13 cellular contexts compared by ENCODE assay signal in genomic region chr1:24828887-24829192, GRCh38.
DNase-seq lines count a peak whose midpoint lies in the region; ATAC-seq and TF ChIP-seq lines count a peak whose summit lies in the region.
"Had no signal": no experiment of that assay in that cellular context is flagged by ENCODE, and none has a peak within 500 bp of the region (broad histone marks: within the 10 kb centered on the region; RNA-seq: fewer than 3 reads in every experiment).

No MANE protein-coding gene starts in this region.

- intact Hi-C loops in dorsolateral prefrontal cortex (cut with DNase I), result loop anchor here in 1 of 2 donors (5.0 kb wide), 1 partner anchor 187 kb away; the partner anchor contains the start of gene SRRM1

- H3K4me1 ChIP-seq in thoracic aorta (ENCODE audit: control insufficient read depth in 1 of 2, low read depth in 2 of 2), result peaks cover 48 to 79% of the 10 kb centered on the region in 2 donors

- TF ChIP-seq CTCF in dorsolateral prefrontal cortex (IDR thresholded peaks at IDR 0.05 in 54 of 56, conservative IDR thresholded peaks at IDR 0.05 in 2 of 56; ENCODE audit: low read depth in 1 of 56, partially characterized antibody in 56 of 56), result no peak
- TF ChIP-seq CTCF in thoracic aorta (IDR thresholded peaks at IDR 0.05), result no peak

- ATAC-seq in thoracic aorta (ENCODE audit: insufficient number of reproducible peaks, low FRiP score, low read depth) (no peak), GM19395 (IDR thresholded peaks at IDR 0.05; ENCODE audit: unreplicated experiment) (no peak)
- ATAC-seq: Panc1, right lobe of liver had no signal

- no peak overlapping the region for H3K4me3 ChIP-seq in dorsolateral prefrontal cortex
- H3K4me3 ChIP-seq in thoracic aorta, result no peak overlapping the region
- H3K4me3 ChIP-seq: right lobe of liver had no signal

- H3K9me3 ChIP-seq in thoracic aorta, result no peaks in the 10 kb centered on the region
- H3K9me3 ChIP-seq: right lobe of liver had no signal

- H3K27me3 ChIP-seq in dorsolateral prefrontal cortex (no peaks in the 10 kb centered on the region), thoracic aorta (replicated peaks; ENCODE audit: insufficient read depth) (no peaks in the 10 kb centered on the region)
- H3K27me3 ChIP-seq: right lobe of liver had no signal

- in situ Hi-C loops in ACHN (cut with HindIII; ENCODE audit: low pct_ligation_motif_present, low pct_unique_long_range_greater_than_20kb, low sequenced_read_pairs), result no loop called here

- H3K36me3 ChIP-seq in thoracic aorta, result no peaks in the 10 kb centered on the region

- DNase-seq in NCI-H82 (lab: John Stamatoyannopoulos, UW) (peak; percentile 40), NCI-H82 treated with DMSO at 0.1 percent for 48 hours (lab: John Stamatoyannopoulos, UW; ENCODE audit: unreplicated experiment) (no peak), NCI-H2081 treated with DMSO at 0.1 percent for 48 hours (lab: John Stamatoyannopoulos, UW) (peak; percentile 89), dorsolateral prefrontal cortex (no peak), thoracic aorta (ENCODE audit: low spot score) (no peak), T-helper 9 cell (no peak), ACHN (no peak)
- DNase-seq: activated CD8-positive, alpha-beta memory T cell treated with anti-CD3 and anti-CD28 coated beads for 24 hours; H9; immature natural killer cell; right lobe of liver had no signal

- H3K27ac ChIP-seq in dorsolateral prefrontal cortex (peak overlapping the region in 33 of 59 donors; percentile 1 to 73 (median 32)), thoracic aorta (peak overlapping the region; percentile 28 to 51)
- H3K27ac ChIP-seq: right lobe of liver had no signal

Comparison
In these comparisons a context has a peak if more than half of its experiments do, and no peak if none do; other contexts are left out.
1. DNase-seq: peak in NCI-H82 (single experiment) and NCI-H2081 treated with DMSO at 0.1 percent for 48 hours (single experiment); none in NCI-H82 treated with DMSO at 0.1 percent for 48 hours (single experiment), dorsolateral prefrontal cortex (0 of 10), thoracic aorta (single experiment), T-helper 9 cell (single experiment) and ACHN (single experiment).